Comparison of ENCODE assay signal across 8 cellular contexts in genomic region chr6:159790947-159791598, GRCh38. TPM values are rescaled to one million over a fixed set of nuclear protein-coding genes. Genes with fewer than 3 reads are reported as not detected.
DNase-seq lines count a peak whose midpoint lies in the region; ATAC-seq and TF ChIP-seq lines count a peak whose summit lies in the region.

No MANE protein-coding gene starts in this region.

- H3K27me3 Mint-ChIP-seq in activated naive CD4-positive, alpha-beta T cell treated with anti-CD3 and anti-CD28 coated beads, Interleukin-2, amount 50 U/mL, for 24 hours, result no peaks in the 10 kb centered on the region
- H3K27me3 Mint-ChIP-seq in T-cell, result no peaks in the 10 kb centered on the region

- H3K9me3 ChIP-seq in esophagus muscularis mucosa (no peaks in the 10 kb centered on the region), trophoblast cell (ENCODE audit: insufficient read depth, low read depth, low read length) (no peaks in the 10 kb centered on the region)

- H3K27ac ChIP-seq in esophagus muscularis mucosa (replicated peaks in 1 of 4), result peak overlapping the region; percentile 96 to 99 (median 97)
- H3K27ac ChIP-seq in trophoblast cell (ENCODE audit: low read depth, low read length), result peak overlapping the region; percentile 70

- peak overlapping the region; percentile 99 for H3K4me3 Mint-ChIP-seq in activated naive CD4-positive, alpha-beta T cell treated with anti-CD3 and anti-CD28 coated beads, Interleukin-2, amount 50 U/mL, for 24 hours
- H3K4me3 Mint-ChIP-seq in T-cell, result peak overlapping the region; percentile 96 to 99 (median 98)

- H3K9ac ChIP-seq in trophoblast cell (ENCODE audit: low read length), result peak overlapping the region; percentile 94

- 18% methylated on average over 14 of the region's 19 CpGs for WGBS in esophagus muscularis mucosa
- no CpG with 5 or more reads among the region's 19 CpGs for WGBS in trophoblast cell (ENCODE audit: extremely low coverage, insufficient coverage, insufficient read length)

- TF ChIP-seq EP300 in esophagus muscularis mucosa (IDR thresholded peaks at IDR 0.05), result no peak

- peaks cover 23% of the 10 kb centered on the region for H3K36me3 Mint-ChIP-seq in activated naive CD4-positive, alpha-beta T cell treated with anti-CD3 and anti-CD28 coated beads, Interleukin-2, amount 50 U/mL, for 24 hours
- H3K36me3 Mint-ChIP-seq in T-cell, result peaks cover 39% of the 10 kb centered on the region

- H3K4me2 ChIP-seq in trophoblast cell (ENCODE audit: low read length), result peak overlapping the region; percentile 62

- H3K18ac ChIP-seq in trophoblast cell (ENCODE audit: low read length), result peak overlapping the region; percentile 81

- no peaks in the 10 kb centered on the region for H3K27me3 ChIP-seq in esophagus muscularis mucosa
- H3K27me3 ChIP-seq in trophoblast cell (ENCODE audit: insufficient read depth, low read length), result no peaks in the 10 kb centered on the region

- POLR2A ChIA-PET in T-cell (lab: Charles Lee), result interaction anchor here (0.6 to 2.4 kb wide), 11 partner anchors 21 to 674 kb away, joined by 3 to 24 read pairs (median 6); partner anchors contain the start of genes ACAT2 (in 1 of the 2) and SOD2 (in 1 of the 2)

- H3K79me2 ChIP-seq in trophoblast cell (ENCODE audit: control insufficient read depth, insufficient read depth, low read length, poor library complexity), result peaks cover 24% of the 10 kb centered on the region

- H3K79me1 ChIP-seq in trophoblast cell (ENCODE audit: low read length), result peaks cover 14% of the 10 kb centered on the region

- H2BK5ac ChIP-seq in trophoblast cell (ENCODE audit: low read depth, low read length, poor library complexity), result peak overlapping the region; percentile 71

- H3K9me3 Mint-ChIP-seq in activated naive CD4-positive, alpha-beta T cell treated with anti-CD3 and anti-CD28 coated beads, Interleukin-2, amount 50 U/mL, for 24 hours, result no peaks in the 10 kb centered on the region
- no peaks in the 10 kb centered on the region for H3K9me3 Mint-ChIP-seq in T-cell

- peaks cover 60% of the 10 kb centered on the region for H3K4me1 Mint-ChIP-seq in activated naive CD4-positive, alpha-beta T cell treated with anti-CD3 and anti-CD28 coated beads, Interleukin-2, amount 50 U/mL, for 24 hours
- H3K4me1 Mint-ChIP-seq in T-cell, result peaks cover 62 to 66% (median 63%) of the 10 kb centered on the region in 3 donors

- no peak overlapping the region for H2BK12ac ChIP-seq in trophoblast cell (ENCODE audit: low read length)

- no peak for TF ChIP-seq POLR2A in esophagus muscularis mucosa (IDR thresholded peaks at IDR 0.05; ENCODE audit: low read depth)

- peak overlapping the region; percentile 38 for H3K14ac ChIP-seq in trophoblast cell (ENCODE audit: low read length)

- peak overlapping the region; percentile 95 for H3K27ac Mint-ChIP-seq in activated naive CD4-positive, alpha-beta T cell treated with anti-CD3 and anti-CD28 coated beads, Interleukin-2, amount 50 U/mL, for 24 hours
- H3K27ac Mint-ChIP-seq in T-cell, result peak overlapping the region; percentile 97 to 99

- CTCF ChIA-PET in T-cell (lab: Charles Lee), result interaction anchor here (0.5 to 2.4 kb wide), 10 partner anchors 29 to 1506 kb away, joined by 3 to 17 read pairs (median 6); partner anchors contain the start of genes ACAT2 (in 1 of the 2) and WTAP (in 1 of the 2)

- peak overlapping the region; percentile 79 for H4K8ac ChIP-seq in trophoblast cell (ENCODE audit: low read depth, low read length)

- H3K4me1 ChIP-seq in esophagus muscularis mucosa (peaks cover 38 to 75% (median 65%) of the 10 kb centered on the region in 4 donors), trophoblast cell (ENCODE audit: control insufficient read depth in 1 of 2, insufficient read depth in 2 of 2, low read length in 2 of 2) (peaks cover 7 to 9% of the 10 kb centered on the region in 2 experiments)

- no peak for ATAC-seq in T-cell (replicated peaks in 1 of 4)
- ATAC-seq in GM21360 (IDR thresholded peaks at IDR 0.05; ENCODE audit: unreplicated experiment), result no peak
- ATAC-seq in HG03457 (IDR thresholded peaks at IDR 0.05; ENCODE audit: unreplicated experiment), result no peak

- intact Hi-C loops in esophagus muscularis mucosa (cut with DNase I), result loop anchor here (10.0 kb wide), 2 partner anchors 184 to 244 kb away; no protein-coding TSS in a partner anchor

- peak overlapping the region; percentile 73 for H4K12ac ChIP-seq in trophoblast cell (ENCODE audit: low read depth, low read length)

- peak overlapping the region; percentile 59 for H2BK120ac ChIP-seq in trophoblast cell (ENCODE audit: insufficient read depth, low read length, poor library complexity)

- DNase-seq in activated naive CD4-positive, alpha-beta T cell treated with anti-CD3 and anti-CD28 coated beads, Interleukin-2, amount 50 U/mL, for 16 hours, result no peak
- DNase-seq in T-cell, result peak in 11 of 34 experiments; percentile 1 to 24 (median 7)
- DNase-seq in esophagus muscularis mucosa (ENCODE audit: extremely low spot score), result no peak
- DNase-seq in trophoblast cell, result peak in 1 of 2 donors; percentile 7
- no peak for DNase-seq in kidney glomerular epithelial cell (lab: John Stamatoyannopoulos, UW)

- H3K4me3 ChIP-seq in esophagus muscularis mucosa (peak overlapping the region; percentile 87 to 100 (median 97)), trophoblast cell (ENCODE audit: low read depth, low read length) (peak overlapping the region; percentile 75)

- no peak for TF ChIP-seq CTCF in esophagus muscularis mucosa (IDR thresholded peaks at IDR 0.05)

- peak overlapping the region; percentile 60 for H4K91ac ChIP-seq in trophoblast cell (ENCODE audit: low read depth, low read length)

- peak overlapping the region; percentile 86 for H2AFZ ChIP-seq in trophoblast cell (ENCODE audit: insufficient read depth, low read length, poor library complexity)

- H2AK5ac ChIP-seq in trophoblast cell (ENCODE audit: low read length), result peak overlapping the region; percentile 31

- H3K4ac ChIP-seq in trophoblast cell (ENCODE audit: low read depth, low read length), result peak overlapping the region; percentile 16

- no peak overlapping the region for H3K23ac ChIP-seq in trophoblast cell (ENCODE audit: low read length)

- peaks cover 0 to 58% (median 36%) of the 10 kb centered on the region in 4 donors for H3K36me3 ChIP-seq in esophagus muscularis mucosa
- peaks cover 8 to 12% of the 10 kb centered on the region in 2 experiments for H3K36me3 ChIP-seq in trophoblast cell (ENCODE audit: control insufficient read depth in 1 of 2, insufficient read depth in 2 of 2, low read length in 2 of 2)

RNA-seq across cellular contexts. Expression of gene MRPL18, which starts 0.8 kb away (rescaled TPM):
- 10 to 100 TPM; 19.8 to 44.4 (median 36.6) TPM for total RNA-seq in T-cell
- 10 to 100 TPM; 63.3 to 92.9 (median 69.2) TPM for total RNA-seq in esophagus muscularis mucosa
- 53.3 and 54.2 TPM in 2 replicates for polyA plus RNA-seq in trophoblast cell (2013)

RNA-seq across cellular contexts. Expression of gene TCP1, which starts 1.7 kb away (rescaled TPM):
- total RNA-seq in T-cell (100 to 1,000 TPM; 129 to 188 (median 146) TPM), esophagus muscularis mucosa (100 to 1,000 TPM; 103 to 140 (median 121) TPM)
- 141 and 146 TPM in 2 replicates for polyA plus RNA-seq in trophoblast cell (2013)

RNA-seq across cellular contexts. Expression of gene PNLDC1, which starts 9.0 kb away (rescaled TPM):
- total RNA-seq in T-cell (1 to 10 TPM in 1 of 5 donors, under 1 TPM in 3, not detected in 1; 0.26 to 1.2 (median 0.46) TPM), esophagus muscularis mucosa (under 1 TPM in 1 of 4 donors, not detected in 3; 0.23 TPM)
- polyA plus RNA-seq in trophoblast cell (2013), result 0.37 and 0.43 TPM in 2 replicates

RNA-seq across cellular contexts. Expression of gene ACAT2, which starts 29.2 kb away (rescaled TPM):
- 10 to 100 TPM; 21.5 to 28.2 (median 27.4) TPM for total RNA-seq in T-cell
- 1 to 10 TPM; 4.7 to 9.1 (median 6.9) TPM for total RNA-seq in esophagus muscularis mucosa
- 85.5 and 90.6 TPM in 2 replicates for polyA plus RNA-seq in trophoblast cell (2013)
